Comparison of ENCODE assay signal across 1 cellular context in genomic region chr11:6628526-6628925, GRCh38.
TF ChIP-seq lines count a peak whose summit lies in the region.

No MANE protein-coding gene starts in this region.

TF ChIP-seq in GM23338, 12 proteins besides CTCF, POLR2A, EP300 and RAD21 (continued from another document):
- TF ChIP-seq REST (IDR thresholded peaks at IDR 0.05; ENCODE audit: unreplicated experiment) (no peak), POLR2AphosphoS5 (IDR thresholded peaks at IDR 0.05; ENCODE audit: low read depth) (no peak), EZH2phosphoT487 (IDR thresholded peaks at IDR 0.05; ENCODE audit: unreplicated experiment) (no peak)
